In the genomic region with DNA sequence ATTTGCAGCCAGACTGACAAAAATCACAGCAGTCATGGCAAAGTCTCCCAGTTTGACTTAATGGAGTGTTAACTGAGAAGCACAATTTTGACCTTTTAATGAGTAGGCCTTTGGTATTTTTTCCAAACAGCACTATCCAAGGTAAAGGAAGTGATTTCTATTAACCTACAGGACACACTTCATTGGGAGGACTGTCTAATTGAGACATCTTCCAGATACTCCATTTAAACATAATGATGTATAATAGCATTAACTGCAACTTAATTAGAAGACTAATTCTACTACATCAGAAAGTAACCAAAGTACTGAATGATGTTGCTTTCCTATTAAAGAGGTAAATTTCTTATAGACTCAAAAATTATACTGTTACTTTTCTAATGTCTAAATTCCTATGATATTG, we compare ENCODE assay signal across 8 cellular contexts.
"Had no signal": no experiment of that assay in that cellular context is flagged by ENCODE, and none has a peak within 500 bp of the region (broad histone marks: within the 10 kb centered on the region; RNA-seq: fewer than 3 reads in every experiment).

No MANE protein-coding gene starts in this region.

- H3K4me3 ChIP-seq: K562 had no signal

- ATAC-seq: HepG2, K562 had no signal

- H3K9ac ChIP-seq: KMS-11 had no signal

- H3K27ac ChIP-seq: HL-60, KMS-11 had no signal

- FAIRE-seq: HepG2, HTR-8/SVneo, K562 had no signal

- DNase-seq: IMR-90, KBM-7, KG1 had no signal

- H3K4me2 ChIP-seq: KMS-11 had no signal
